In the genomic region with DNA sequence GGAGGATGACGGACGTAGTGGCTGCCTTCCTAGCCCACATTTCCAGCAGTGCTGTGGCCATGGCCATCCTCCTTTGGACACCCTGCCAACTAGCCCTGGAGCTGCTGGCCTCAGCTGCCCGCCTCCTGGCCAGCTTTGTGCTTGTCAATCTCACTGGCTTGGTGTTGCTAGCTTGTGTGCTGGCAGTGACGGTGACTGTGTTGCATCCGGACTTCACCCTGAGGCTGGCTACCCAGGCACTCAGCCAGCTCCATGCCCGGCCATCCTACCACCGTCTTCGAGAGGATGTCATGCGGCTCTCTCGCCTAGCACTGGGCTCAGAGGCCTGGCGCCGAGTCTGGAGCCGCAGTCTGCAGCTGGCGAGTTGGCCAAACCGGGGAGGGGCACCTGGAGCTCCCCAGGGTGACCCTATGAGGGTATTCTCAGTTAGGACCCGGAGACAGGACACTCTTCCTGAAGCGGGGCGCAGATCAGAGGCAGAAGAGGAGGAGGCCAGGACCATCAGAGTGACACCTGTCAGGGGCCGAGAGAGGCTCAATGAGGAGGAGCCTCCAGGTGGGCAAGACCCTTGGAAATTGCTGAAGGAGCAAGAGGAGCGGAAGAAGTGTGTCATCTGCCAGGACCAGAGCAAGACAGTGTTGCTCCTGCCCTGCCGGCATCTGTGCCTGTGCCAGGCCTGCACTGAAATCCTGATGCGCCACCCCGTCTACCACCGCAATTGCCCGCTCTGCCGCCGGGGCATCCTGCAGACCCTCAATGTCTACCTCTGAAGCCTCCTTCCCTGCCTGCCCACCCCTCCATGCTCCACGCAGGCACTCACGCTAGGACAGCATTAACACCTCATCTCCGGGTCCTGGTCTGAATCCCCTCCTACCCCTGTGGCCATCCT, we compare ENCODE assay signal across 10 cellular contexts. TPM values are rescaled to one million over a fixed set of nuclear protein-coding genes. Genes with fewer than 3 reads are reported as not detected.
DNase-seq lines count a peak whose midpoint lies in the region; ATAC-seq and TF ChIP-seq lines count a peak whose summit lies in the region.
"Had no signal": no experiment of that assay in that cellular context is flagged by ENCODE, and none has a peak within 500 bp of the region (broad histone marks: within the 10 kb centered on the region; RNA-seq: fewer than 3 reads in every experiment).

No MANE protein-coding gene starts in this region.

- H3K27me3 ChIP-seq in OCI-LY3 (ENCODE audit: low read depth, low read length) (no peaks in the 10 kb centered on the region), neuron (ENCODE audit: insufficient read depth, low read length) (peaks cover 7% of the 10 kb centered on the region)
- H3K27me3 ChIP-seq: adrenal gland had no signal

- peak; percentile 10 for DNase-seq in D341Med (ENCODE audit: low spot score)
- DNase-seq in epithelial cell of proximal tubule (ENCODE audit: low read depth), result no peak
- DNase-seq in KBM-7, result no peak
- DNase-seq in COR-L47 (lab: John Stamatoyannopoulos, UW), result no peak
- DNase-seq in NCI-H345 treated with DMSO at 0.1 percent for 48 hours (lab: John Stamatoyannopoulos, UW; ENCODE audit: unreplicated experiment), result no peak
- DNase-seq: OCI-M1 had no signal

- TF ChIP-seq CTCF in OCI-LY3 (IDR thresholded peaks at IDR 0.05; ENCODE audit: low read depth, low read length) (no peak), epithelial cell of proximal tubule (conservative IDR thresholded peaks at IDR 0.05; ENCODE audit: low read depth, low read length) (no peak)

- no peak overlapping the region for H2AFZ ChIP-seq in OCI-LY3 (ENCODE audit: low read depth, low read length)
- no peak overlapping the region for H2AFZ ChIP-seq in neuron (ENCODE audit: low read depth, low read length)

- H3K79me2 ChIP-seq in OCI-LY3 (ENCODE audit: low read length), result peaks cover 28% of the 10 kb centered on the region

- H3K27ac ChIP-seq in OCI-LY3 (ENCODE audit: low read length), result no peak overlapping the region
- H3K27ac ChIP-seq: adrenal gland had no signal

- H3K4me3 ChIP-seq in OCI-LY3 (ENCODE audit: low read length) (peak overlapping the region; percentile 89), epithelial cell of proximal tubule (ENCODE audit: low read depth, low read length) (peak overlapping the region; percentile 91), neuron (ENCODE audit: low read length) (peak overlapping the region; percentile 87)

- peaks cover 9% of the 10 kb centered on the region for H3K36me3 ChIP-seq in OCI-LY3 (replicated peaks; ENCODE audit: low read depth, low read length)
- H3K36me3 ChIP-seq in neuron (ENCODE audit: insufficient read depth, low read length), result peaks cover 8% of the 10 kb centered on the region

- H3K9me3 ChIP-seq in OCI-LY3 (ENCODE audit: insufficient read depth, low read length), result no peaks in the 10 kb centered on the region
- H3K9me3 ChIP-seq in neuron (ENCODE audit: low read length), result no peaks in the 10 kb centered on the region
- H3K9me3 ChIP-seq: adrenal gland had no signal

- H3K4me1 ChIP-seq in OCI-LY3 (ENCODE audit: low read length), result peaks cover 18% of the 10 kb centered on the region
- H3K4me1 ChIP-seq in neuron (ENCODE audit: insufficient read depth, low read length), result peaks cover 37% of the 10 kb centered on the region

- in situ Hi-C loops in KBM-7 (cut with MboI; ENCODE audit: low pct_unique_long_range_greater_than_20kb, low sequenced_read_pairs), result no loop called here

- H3K4me2 ChIP-seq in OCI-LY3 (ENCODE audit: low read length), result peak overlapping the region; percentile 99

- ATAC-seq in HG02970 (IDR thresholded peaks at IDR 0.05; ENCODE audit: low FRiP score, unreplicated experiment), result no peak

- no peaks in the 10 kb centered on the region; the same call in 1 of the 2 replicates for H4K20me1 ChIP-seq in OCI-LY3 (ENCODE audit: insufficient read depth, low read length)

- H3K9ac ChIP-seq in OCI-LY3 (ENCODE audit: low read length), result no peak overlapping the region

RNA-seq across cellular contexts. Expression of gene RNF26, which starts 1.6 kb away (rescaled TPM):
- total RNA-seq in epithelial cell of proximal tubule, result 18.6 and 21.8 TPM in 2 replicates

RNA-seq across cellular contexts. Expression of gene C1QTNF5, which starts 4.8 kb away (rescaled TPM):
- 0.87 and 1.8 TPM in 2 replicates for total RNA-seq in epithelial cell of proximal tubule

RNA-seq across cellular contexts. Expression of gene MFRP, which starts 10.6 kb away (rescaled TPM):
- total RNA-seq in epithelial cell of proximal tubule, result not detected in 2 replicates

RNA-seq across cellular contexts. Expression of gene MCAM, which starts 19.0 kb away (rescaled TPM):
- total RNA-seq in epithelial cell of proximal tubule, result 660 and 1,105 TPM in 2 replicates

RNA-seq across cellular contexts. Expression of gene USP2, which starts 45.6 kb away (rescaled TPM):
- total RNA-seq in epithelial cell of proximal tubule, result 0.63 and 1.1 TPM in 2 replicates
